ENCODE assay signal across 18 cellular contexts in the genomic region with DNA sequence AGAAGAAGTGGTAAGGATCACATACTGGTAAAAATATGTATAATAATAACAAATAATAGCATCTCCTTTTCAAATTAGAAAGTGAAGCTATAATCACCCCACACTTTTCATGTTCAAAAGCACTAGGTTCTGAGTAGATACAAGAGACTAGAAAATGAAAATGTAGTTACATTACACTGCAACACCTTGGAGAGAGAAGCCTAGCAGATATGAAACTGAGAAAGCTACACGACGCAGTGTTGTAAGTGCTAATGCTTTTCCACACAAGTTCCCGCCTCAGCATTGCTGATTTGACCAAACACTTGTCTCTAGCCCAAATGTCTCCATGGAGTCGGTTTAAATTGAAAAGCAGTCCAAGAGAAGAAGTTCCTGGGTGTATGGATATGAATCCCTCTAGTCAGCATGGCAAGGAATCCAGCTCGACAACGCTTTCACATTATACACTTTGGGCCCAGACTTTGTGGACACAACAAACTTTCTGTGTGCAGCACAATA. TPM values are rescaled to one million over a fixed set of nuclear protein-coding genes. Genes with fewer than 3 reads are reported as not detected.
DNase-seq lines count a peak whose midpoint lies in the region; ATAC-seq and TF ChIP-seq lines count a peak whose summit lies in the region.
"Had no signal": no experiment of that assay in that cellular context is flagged by ENCODE, and none has a peak within 500 bp of the region (broad histone marks: within the 10 kb centered on the region; RNA-seq: fewer than 3 reads in every experiment).

No MANE protein-coding gene starts in this region.

- peaks cover 5% of the 10 kb centered on the region; the same call in 1 of the 2 replicates for H3K4me1 ChIP-seq in IMR-90 (ENCODE audit: control insufficient read depth, insufficient read depth, low read length)
- H3K4me1 ChIP-seq in skeletal muscle satellite cell (ENCODE audit: control insufficient read depth, insufficient read depth, low read length): peaks cover 14% of the 10 kb centered on the region
- no peaks in the 10 kb centered on the region for H3K4me1 ChIP-seq in left lung

- H3K27ac ChIP-seq in IMR-90 (ENCODE audit: insufficient read depth, low read length): peak overlapping the region; percentile 26; the same call in 1 of the 2 replicates
- no peak overlapping the region for H3K27ac ChIP-seq in left lung

- WGBS in IMR-90 (ENCODE audit: extremely low coverage in 2 of 2, insufficient read length in 1 of 2), 2 experiments: 92% methylated on average over 4 of the region's 6 CpGs; no CpG with 5 or more reads in 1 of the 2 experiments

- peaks cover 7% of the 10 kb centered on the region for H3K36me3 Mint-ChIP-seq in chondrocyte (ENCODE audit: low read depth)
- H3K36me3 Mint-ChIP-seq: CD4-positive, alpha-beta memory T cell; naive thymus-derived CD8-positive, alpha-beta T cell had no signal

- H3K9me3 ChIP-seq in IMR-90 (ENCODE audit: control insufficient read depth, insufficient read depth, low read length) (no peaks in the 10 kb centered on the region), skeletal muscle satellite cell (replicated peaks; ENCODE audit: low read length) (no peaks in the 10 kb centered on the region), left lung (no peaks in the 10 kb centered on the region)

- ATAC-seq in IMR-90 (ENCODE audit: low read depth) (no peak), left lung (no peak), GM21360 (IDR thresholded peaks at IDR 0.05; ENCODE audit: unreplicated experiment) (no peak), HG02870 (IDR thresholded peaks at IDR 0.05; ENCODE audit: unreplicated experiment) (no peak)
- ATAC-seq: naive thymus-derived CD8-positive, alpha-beta T cell had no signal

- no peak overlapping the region for H3K56ac ChIP-seq in IMR-90 (ENCODE audit: extremely low read depth, insufficient read depth, low read length)

- no peaks in the 10 kb centered on the region for H3K27me3 ChIP-seq in IMR-90 (ENCODE audit: control insufficient read depth, insufficient read depth, low read length)
- H3K27me3 ChIP-seq in skeletal muscle satellite cell (ENCODE audit: control insufficient read depth, insufficient read depth, low read length): peaks cover 39% of the 10 kb centered on the region
- peaks cover 9 to 43% of the 10 kb centered on the region in 2 donors for H3K27me3 ChIP-seq in left lung

- TF ChIP-seq CTCF in IMR-90 (conservative IDR thresholded peaks at IDR 0.05; ENCODE audit: low read depth, low read length) (no peak), chondrocyte (IDR thresholded peaks at IDR 0.05) (no peak), left lung (IDR thresholded peaks at IDR 0.05) (no peak)

- POLR2A ChIA-PET in IMR-90 (lab: Charles Lee; ENCODE audit: unreplicated experiment): no interaction called here

- no peaks in the 10 kb centered on the region for H4K20me1 ChIP-seq in IMR-90 (ENCODE audit: insufficient read depth, low read length)

- H4K91ac ChIP-seq in IMR-90 (ENCODE audit: insufficient read depth, low read depth, low read length): no peak overlapping the region

- peak overlapping the region; percentile 50; the same call in 1 of the 2 replicates for H4K5ac ChIP-seq in IMR-90 (ENCODE audit: low read depth, low read length)

- DNase-seq in G401 (ENCODE audit: low spot score) (peak; percentile 47), IMR-90 (no peak), chondrocyte (ENCODE audit: low spot score) (no peak), left lung (no peak)
- DNase-seq in activated effector memory CD4-positive, alpha-beta T cell treated with anti-CD3 and anti-CD28 coated beads, Interleukin-2, amount 50 U/mL, for 16 hours: no peak
- DNase-seq: activated CD8-positive, alpha-beta memory T cell treated with anti-CD3 and anti-CD28 coated beads, Interleukin-2, amount 50 U/mL, for 4 hours; activated naive CD4-positive, alpha-beta T cell; CD4-positive, alpha-beta memory T cell; effector memory CD4-positive, alpha-beta T cell; KG1; naive thymus-derived CD8-positive, alpha-beta T cell; NCI-H146; NCI-H345; SIG-M5; T-helper 9 cell had no signal

- H3K23ac ChIP-seq in IMR-90 (ENCODE audit: low read depth, low read length): no peak overlapping the region

- peak overlapping the region; percentile 14; the same call in 1 of the 2 replicates for H3K9ac ChIP-seq in IMR-90 (ENCODE audit: low read depth, low read length)
- no peak overlapping the region for H3K9ac ChIP-seq in skeletal muscle satellite cell (ENCODE audit: low read depth, low read length)

- peak overlapping the region; percentile 90 for H3K4me3 Mint-ChIP-seq in chondrocyte (ENCODE audit: unreplicated experiment)
- H3K4me3 Mint-ChIP-seq: CD4-positive, alpha-beta memory T cell; naive thymus-derived CD8-positive, alpha-beta T cell had no signal

- CTCF ChIA-PET in IMR-90 (lab: Yijun Ruan, JAX): interaction anchor here (0.6 kb wide), 1 partner anchor 80 kb away, joined by 6 read pairs; no protein-coding TSS in a partner anchor

- H2BK120ac ChIP-seq in IMR-90 (ENCODE audit: low read depth, low read length): no peak overlapping the region

- H3K27me3 Mint-ChIP-seq in chondrocyte (ENCODE audit: low read depth): no peaks in the 10 kb centered on the region

- intact Hi-C loops in IMR-90 (cut with micrococcal nuclease) (loop anchor here (10.0 kb wide), 1 partner anchor 254 kb away; no protein-coding TSS in a partner anchor), left lung (cut with DNase I) (loop anchor here in 1 of 2 donors (10.0 kb wide), 1 partner anchor 284 kb away; no protein-coding TSS in a partner anchor)

- no peak overlapping the region for H2BK5ac ChIP-seq in IMR-90 (ENCODE audit: low read depth, low read length, poor library complexity, severe bottlenecking)

- H2BK20ac ChIP-seq in IMR-90 (ENCODE audit: low read depth, low read length): no peak overlapping the region

- no peak overlapping the region for H3K4ac ChIP-seq in IMR-90 (ENCODE audit: low read depth, low read length)

- H3K36me3 ChIP-seq in IMR-90 (ENCODE audit: control insufficient read depth, insufficient read depth, low read length): no peaks in the 10 kb centered on the region; the same call in 1 of the 2 replicates
- H3K36me3 ChIP-seq in skeletal muscle satellite cell (ENCODE audit: insufficient read depth, low read length): no peaks in the 10 kb centered on the region
- no peaks in the 10 kb centered on the region for H3K36me3 ChIP-seq in left lung

- H3K4me3 ChIP-seq in IMR-90 (ENCODE audit: insufficient read depth, low read depth, low read length): peak overlapping the region; percentile 91; the same call in 1 of the 2 replicates
- no peak overlapping the region for H3K4me3 ChIP-seq in skeletal muscle satellite cell (ENCODE audit: low read length)
- H3K4me3 ChIP-seq in left lung: peak overlapping the region in 1 of 2 donors; percentile 47

- no peak overlapping the region for H2AK9ac ChIP-seq in IMR-90 (replicated peaks; ENCODE audit: low read depth, low read length, poor library complexity)

- 0 out of 3 replicates have a peak overlapping the region, but pooled peaks have one; percentile 5 for H2BK15ac ChIP-seq in IMR-90 (ENCODE audit: low read depth, low read length)

- H3K4me2 ChIP-seq in IMR-90 (ENCODE audit: low read depth, low read length) (peak overlapping the region; percentile 76), skeletal muscle satellite cell (ENCODE audit: low read length) (peak overlapping the region; percentile 39)

- H3K79me1 ChIP-seq in IMR-90 (ENCODE audit: low read depth in 1 of 2, low read length in 2 of 2): peaks cover 10 to 26% of the 10 kb centered on the region in 2 experiments; a peak in 3 of 4 replicates

- no peaks in the 10 kb centered on the region for H3K9me1 ChIP-seq in IMR-90 (ENCODE audit: insufficient read depth, low read length)

- dilution Hi-C loops in IMR-90 (cut with HindIII; ENCODE audit: low sequenced_read_pairs, unreplicated experiment): no loop called here

- peak overlapping the region; percentile 58 for H3K27ac Mint-ChIP-seq in chondrocyte (ENCODE audit: unreplicated experiment)
- H3K27ac Mint-ChIP-seq: CD4-positive, alpha-beta memory T cell; naive thymus-derived CD8-positive, alpha-beta T cell had no signal

- TF ChIP-seq POLR2A in IMR-90 (IDR thresholded peaks at IDR 0.05; ENCODE audit: low read depth, low read length): no peak

- in situ Hi-C loops in G401 (cut with HindIII; ENCODE audit: low sequenced_read_pairs): no loop called here
- in situ Hi-C loops in IMR-90 (cut with MboI; ENCODE audit: low sequenced_read_pairs): no loop called here

- H2AK5ac ChIP-seq in IMR-90 (ENCODE audit: low read depth, low read length): 0 out of 2 replicates have a peak overlapping the region, but pooled peaks have one; percentile 23

- no TSS peak for BruUV-seq in IMR-90 (replicated peaks; lab: Mats Ljungman, UMichigan)

- H3K14ac ChIP-seq in IMR-90 (replicated peaks; ENCODE audit: low read depth, low read length): peak overlapping the region; percentile 12; the same call in 1 of the 2 replicates

- no peaks in the 10 kb centered on the region for H3K9me3 Mint-ChIP-seq in chondrocyte (ENCODE audit: low read depth)

- H2AFZ ChIP-seq in IMR-90 (replicated peaks; ENCODE audit: low read length, poor library complexity): no peak overlapping the region

- H3K4me1 Mint-ChIP-seq in chondrocyte (ENCODE audit: low read depth): peaks cover 66% of the 10 kb centered on the region

- no peak for TF ChIP-seq RAD21 in IMR-90 (IDR thresholded peaks at IDR 0.05; ENCODE audit: low read length)

- peak overlapping the region; percentile 28; the same call in 1 of the 2 replicates for H3K18ac ChIP-seq in IMR-90 (ENCODE audit: low read depth, low read length)

- no peak overlapping the region for H4K8ac ChIP-seq in IMR-90 (ENCODE audit: low read depth in 2 of 2, low read length in 2 of 2)

TF ChIP-seq in IMR-90, 13 proteins besides CTCF, POLR2A, EP300 and RAD21 (continues in another document):
- no peak for TF ChIP-seq FOS (IDR thresholded peaks at IDR 0.05; ENCODE audit: low read depth, low read length)
- TF ChIP-seq CHD1 (IDR thresholded peaks at IDR 0.05; ENCODE audit: low read depth, low read length): no peak
- TF ChIP-seq MAFK (IDR thresholded peaks at IDR 0.05; ENCODE audit: low read depth, low read length): no peak
- no peak for TF ChIP-seq SMC3 (IDR thresholded peaks at IDR 0.05; ENCODE audit: low read depth, low read length)
- no peak for TF ChIP-seq RFX5 (IDR thresholded peaks at IDR 0.05; ENCODE audit: low read depth, low read length)
- no peak for TF ChIP-seq MXI1 (IDR thresholded peaks at IDR 0.05; ENCODE audit: borderline replicate concordance, low read depth, low read length)
- no peak for TF ChIP-seq NFE2L2 (IDR thresholded peaks at IDR 0.05; ENCODE audit: low read depth, low read length)

RNA-seq across cellular contexts. Expression of gene PDE1C, which starts 1.7 kb away (rescaled TPM):
- not detected in 2 replicates for total RNA-seq in G401 (2014; rRNA removed; shearing (Covaris generic))
- total RNA-seq in IMR-90 (2012; rRNA removed) (53.3 and 61.5 TPM in 2 replicates), chondrocyte (53.2 to 54.6 TPM (median 53.5 TPM) in 3 replicates), left lung (10 to 100 TPM in 1 of 2 donors, 1 to 10 TPM in 1; 5.5 to 13.8 TPM)
- 10.9 and 14.2 TPM in 2 replicates for polyA plus RNA-seq in IMR-90 (2012; rRNA removed)
- 3.6 and 4.6 TPM in 2 replicates for polyA plus RNA-seq in IMR-90 (2012; cell fraction: cytosol; rRNA removed)
- 10.3 and 32.7 TPM in 2 replicates for polyA plus RNA-seq in IMR-90 (2012; cell fraction: nucleus; rRNA removed; ENCODE audit: low replicate concordance)
- 0.76 and 1.3 TPM in 2 replicates for total RNA-seq in skeletal muscle satellite cell (2012; rRNA removed)
- total RNA-seq: CD4-positive, alpha-beta memory T cell; naive thymus-derived CD8-positive, alpha-beta T cell had no signal
- polyA plus RNA-seq: CD4-positive, alpha-beta memory T cell; naive thymus-derived CD8-positive, alpha-beta T cell had no signal
